8 cellular contexts compared by ENCODE assay signal in genomic region chr17:4480929-4481898, GRCh38.
A peak's percentile ranks its signal among the peaks of the same experiment; 100 is the strongest.
DNase-seq lines count a peak whose midpoint lies in the region; ATAC-seq lines count a peak whose summit lies in the region.

No MANE protein-coding gene starts in this region.

- peak overlapping the region; percentile 97 to 98 for H3K27ac Mint-ChIP-seq in stimulated activated naive CD8-positive, alpha-beta T cell treated with anti-CD3 and anti-CD28 coated beads, Interleukin-15, amount 100 ng/mL, for 72 hours

- no peaks in the 10 kb centered on the region for H3K27me3 Mint-ChIP-seq in stimulated activated naive CD8-positive, alpha-beta T cell treated with anti-CD3 and anti-CD28 coated beads, Interleukin-15, amount 100 ng/mL, for 72 hours

- H3K4me3 Mint-ChIP-seq in stimulated activated naive CD8-positive, alpha-beta T cell treated with anti-CD3 and anti-CD28 coated beads, Interleukin-15, amount 100 ng/mL, for 72 hours, result peak overlapping the region; percentile 78 to 81

- H3K9me3 Mint-ChIP-seq in stimulated activated naive CD8-positive, alpha-beta T cell treated with anti-CD3 and anti-CD28 coated beads, Interleukin-15, amount 100 ng/mL, for 72 hours, result no peaks in the 10 kb centered on the region

- DNase-seq in activated CD4-positive, CD25-positive, alpha-beta regulatory T cell (lab: John Stamatoyannopoulos, UW), result no peak
- DNase-seq in activated CD4-positive, alpha-beta T cell treated with anti-CD3 and anti-CD28 coated beads, Interleukin-2, amount 50 U/mL, for 48 hours, result peak; percentile 43 to 54
- DNase-seq in left kidney (ENCODE audit: low read depth, low spot score), result peak; percentile 53
- DNase-seq in stimulated activated naive CD8-positive, alpha-beta T cell treated with anti-CD3 and anti-CD28 coated beads, Interleukin-15, amount 100 ng/mL, for 72 hours, result peak; percentile 42 to 71
- no peak for DNase-seq in NCI-H2029 (lab: John Stamatoyannopoulos, UW)
- no peak for DNase-seq in NCI-H748 treated with DMSO at 0.1 percent for 48 hours (lab: John Stamatoyannopoulos, UW)
- no peak for DNase-seq in hippocampal formation (lab: John Stamatoyannopoulos, UW)

- ATAC-seq in activated CD4-positive, CD25-positive, alpha-beta regulatory T cell treated with anti-CD3 and anti-CD28 coated beads, Interleukin-2, amount 50 U/mL, for 24 hours, result peak; percentile 73 to 78
- peak; percentile 92 for ATAC-seq in stimulated activated naive CD8-positive, alpha-beta T cell treated with anti-CD3 and anti-CD28 coated beads, Interleukin-15, amount 100 ng/mL, for 72 hours

- H3K4me1 Mint-ChIP-seq in stimulated activated naive CD8-positive, alpha-beta T cell treated with anti-CD3 and anti-CD28 coated beads, Interleukin-15, amount 100 ng/mL, for 72 hours, result peaks cover 85% of the 10 kb centered on the region

Comparison
In these comparisons a context has a peak if more than half of its experiments do, and no peak if none do; other contexts are left out.
1. DNase-seq: peak in activated CD4-positive, alpha-beta T cell treated with anti-CD3 and anti-CD28 coated beads, Interleukin-2, amount 50 U/mL, for 48 hours (2 of 2), left kidney (single experiment) and stimulated activated naive CD8-positive, alpha-beta T cell treated with anti-CD3 and anti-CD28 coated beads, Interleukin-15, amount 100 ng/mL, for 72 hours (2 of 2); none in activated CD4-positive, CD25-positive, alpha-beta regulatory T cell (0 of 4), NCI-H2029 (single experiment), NCI-H748 treated with DMSO at 0.1 percent for 48 hours (single experiment) and hippocampal formation (0 of 2).